ENCODE assay signal across 9 cellular contexts in genomic region chr6:33822575-33823395, GRCh38. TPM values are rescaled to one million over a fixed set of nuclear protein-coding genes. Genes with fewer than 3 reads are reported as not detected.
DNase-seq lines count a peak whose midpoint lies in the region; ATAC-seq, FAIRE-seq and TF ChIP-seq lines count a peak whose summit lies in the region.
"Had no signal": no experiment of that assay in that cellular context is flagged by ENCODE, and none has a peak within 500 bp of the region (broad histone marks: within the 10 kb centered on the region; RNA-seq: fewer than 3 reads in every experiment).

No MANE protein-coding gene starts in this region.

- H3K9ac ChIP-seq in HepG2 (ENCODE audit: insufficient read depth, low read depth, low read length) = no peak overlapping the region

- peak; percentile 56 for DNase-seq in HepG2 (ENCODE audit: low spot score)
- no peak for DNase-seq in right lobe of liver
- DNase-seq in NCI-H2196 (lab: John Stamatoyannopoulos, UW; ENCODE audit: unreplicated experiment) = peak; percentile 36
- peak; percentile 29 for DNase-seq in choroid plexus epithelial cell (ENCODE audit: low read depth)
- DNase-seq in GM10248 (ENCODE audit: extremely low spot score) = no peak
- DNase-seq: NCI-H2081 had no signal

- H3K4me1 ChIP-seq in HepG2 (ENCODE audit: insufficient read depth, low read length) = peaks cover 20% of the 10 kb centered on the region
- H3K4me1 ChIP-seq in right lobe of liver = no peaks in the 10 kb centered on the region

- TF ChIP-seq EP300 in HepG2 (IDR thresholded peaks at IDR 0.05; ENCODE audit: low read depth in 2 of 2, low read length in 2 of 2) = no peak
- no peak for TF ChIP-seq EP300 in HepG2 (CRISPR knock-in tag; IDR thresholded peaks at IDR 0.05; ENCODE audit: borderline replicate concordance)

- peak; percentile 28; the same call in 1 of the 2 replicates for TF ChIP-seq RAD21 in HepG2 (CRISPR knock-in tag; IDR thresholded peaks at IDR 0.05)

- FAIRE-seq in HepG2 (lab: Jason Lieb, UNC) = peak; percentile 83

- no peaks in the 10 kb centered on the region for H3K9me3 ChIP-seq in HepG2 (ENCODE audit: low read length)
- no peaks in the 10 kb centered on the region for H3K9me3 ChIP-seq in right lobe of liver

- H3K27ac ChIP-seq in HepG2 (ENCODE audit: extremely low read length, insufficient read depth, low read length) = no peak overlapping the region
- H3K27ac ChIP-seq in right lobe of liver = no peak overlapping the region

- in situ Hi-C loops in HepG2 (cut with HindIII; ENCODE audit: extremely low pct_ligation_motif_present, low pct_unique_long_range_greater_than_20kb) = no loop called here

- H3K36me3 ChIP-seq in HepG2 (replicated peaks in 1 of 2; ENCODE audit: control insufficient read depth in 1 of 2, insufficient read depth in 2 of 2, low read length in 2 of 2) (no peaks in the 10 kb centered on the region), right lobe of liver (no peaks in the 10 kb centered on the region)

- intact Hi-C loops in HepG2 (cut with micrococcal nuclease; ENCODE audit: unreplicated experiment) = no loop called here
- intact Hi-C loops in right lobe of liver (cut with DNase I) = no loop called here

- H3K27me3 ChIP-seq in HepG2 (ENCODE audit: control insufficient read depth in 1 of 2, insufficient read depth in 2 of 2, low read length in 2 of 2) (peaks cover 1 to 32% of the 10 kb centered on the region in 2 experiments; a peak in 3 of 5 replicates), right lobe of liver (no peaks in the 10 kb centered on the region)

- no peak overlapping the region for H2AFZ ChIP-seq in HepG2 (ENCODE audit: low read length)

- TF ChIP-seq POLR2A in HepG2 (IDR thresholded peaks at IDR 0.05; ENCODE audit: insufficient read depth in 1 of 2, low read depth in 2 of 2, low read length in 2 of 2) (no peak), right lobe of liver (IDR thresholded peaks at IDR 0.05) (no peak)

- peak; percentile 47 for TF ChIP-seq CTCF in HepG2 (CRISPR knock-in tag; IDR thresholded peaks at IDR 0.05)
- no peak for TF ChIP-seq CTCF in right lobe of liver (IDR thresholded peaks at IDR 0.05)
- TF ChIP-seq CTCF in choroid plexus epithelial cell (conservative IDR thresholded peaks at IDR 0.05; ENCODE audit: low read depth, low read length) = peak; percentile 37
- TF ChIP-seq CTCF in GM10248 (IDR thresholded peaks at IDR 0.05; ENCODE audit: control extremely low read depth, extremely low read depth, low read depth, missing control alignments) = no peak

- no peaks in the 10 kb centered on the region for H3K79me2 ChIP-seq in HepG2 (ENCODE audit: insufficient read depth, low read length)

- H3K4me2 ChIP-seq in HepG2 (ENCODE audit: low read depth, low read length) = no peak overlapping the region

- CTCF ChIA-PET in HepG2 (lab: Yijun Ruan, JAX; ENCODE audit: low intra/inter-chr PET ratio, low total read pairs) = no interaction called here
- CTCF ChIA-PET in GM10248 (lab: Yijun Ruan, JAX) = no interaction called here

- no peaks in the 10 kb centered on the region for H4K20me1 ChIP-seq in HepG2 (ENCODE audit: insufficient read depth, low read length)

- POLR2A ChIA-PET in HepG2 (lab: Yijun Ruan, JAX) (no interaction called here), GM10248 (lab: Yijun Ruan, JAX) (no interaction called here)

- 10% methylated on average over 5 of the region's 10 CpGs for WGBS in HepG2 (ENCODE audit: low lambda C conversion rate)
- WGBS in right lobe of liver (ENCODE audit: insufficient coverage, low coverage, low lambda C conversion rate, missing lambda C conversion rate) = 36% methylated on average over 5 of the region's 10 CpGs

- ATAC-seq in HepG2 (peak; percentile 95), right lobe of liver (no peak), HG03196 (IDR thresholded peaks at IDR 0.05; ENCODE audit: unreplicated experiment) (no peak), HG03159 (IDR thresholded peaks at IDR 0.05; ENCODE audit: unreplicated experiment) (no peak), HG03439 (IDR thresholded peaks at IDR 0.05; ENCODE audit: unreplicated experiment) (no peak)

- BruUV-seq in HepG2 (replicated peaks; lab: Mats Ljungman, UMichigan) = no TSS peak

- no peak overlapping the region for H3K4me3 ChIP-seq in HepG2 (replicated peaks in 1 of 3; ENCODE audit: insufficient read depth in 1 of 3, low read depth in 2 of 3, low read length in 3 of 3)
- H3K4me3 ChIP-seq in right lobe of liver = no peak overlapping the region
- no peak overlapping the region for H3K4me3 ChIP-seq in choroid plexus epithelial cell (ENCODE audit: low read depth, low read length)

TF ChIP-seq in HepG2, 621 proteins besides CTCF, POLR2A, EP300 and RAD21 (continues in another document):
- no peak for TF ChIP-seq ZNF343 (CRISPR knock-in tag; IDR thresholded peaks at IDR 0.05)
- no peak for TF ChIP-seq ZNF24 (IDR thresholded peaks at IDR 0.05)
- no peak for TF ChIP-seq TGIF2 (CRISPR knock-in tag; IDR thresholded peaks at IDR 0.05)
- no peak for TF ChIP-seq ZNF616 (CRISPR knock-in tag; IDR thresholded peaks at IDR 0.05; ENCODE audit: low read depth)
- no peak for TF ChIP-seq CSRNP2 (CRISPR knock-in tag; conservative IDR thresholded peaks at IDR 0.05; ENCODE audit: low read depth)
- no peak for TF ChIP-seq EEA1 (CRISPR knock-in tag; IDR thresholded peaks at IDR 0.05; ENCODE audit: borderline replicate concordance)

RNA-seq across cellular contexts. Expression of gene MLN, which starts 19.0 kb away (rescaled TPM):
- total RNA-seq in HepG2 (2016; rRNA removed; fragmentation: Illumina TruSeq; extraction: Trizol) (not detected in 2 replicates), right lobe of liver (not detected)
- not detected in 2 replicates for total RNA-seq in HepG2 (2016; cell fraction: cytosol; rRNA removed; fragmentation: Illumina TruSeq; extraction: Trizol; ENCODE audit: low read depth)
- total RNA-seq in HepG2 (2016; cell fraction: insoluble cytoplasmic fraction; rRNA removed; fragmentation: Illumina TruSeq; extraction: Trizol) = not detected in 2 replicates
- not detected in 2 replicates for total RNA-seq in HepG2 (2016; cell fraction: membrane; rRNA removed; fragmentation: Illumina TruSeq; extraction: Trizol)
- total RNA-seq in HepG2 (2016; cell fraction: nucleus; rRNA removed; fragmentation: Illumina TruSeq; extraction: Trizol) = not detected in 2 replicates
- not detected in 2 replicates for polyA plus RNA-seq in HepG2 (2011; rRNA removed)
- polyA plus RNA-seq in HepG2 (2011; cell fraction: cytosol; rRNA removed) = not detected in 2 replicates
- not detected in 2 replicates for polyA plus RNA-seq in HepG2 (2011; cell fraction: nucleus; rRNA removed)
- polyA plus RNA-seq in HepG2 (2012) = not detected in 2 replicates
- polyA plus RNA-seq in HepG2 (2016; cell fraction: cytosol; fragmentation: Illumina TruSeq; extraction: Trizol; ENCODE audit: low read depth) = not detected in 2 replicates
- not detected in 2 replicates for polyA plus RNA-seq in HepG2 (2016; cell fraction: insoluble cytoplasmic fraction; fragmentation: Illumina TruSeq; extraction: Trizol; ENCODE audit: low read depth)
- polyA plus RNA-seq in HepG2 (2016; cell fraction: membrane; fragmentation: Illumina TruSeq; extraction: Trizol; ENCODE audit: low read depth) = not detected in 2 replicates
- not detected in 2 replicates for polyA plus RNA-seq in HepG2 (2016; cell fraction: nucleus; fragmentation: Illumina TruSeq; extraction: Trizol; ENCODE audit: insufficient read depth, low read depth)
- not detected in 2 replicates for polyA minus RNA-seq in HepG2 (2011; rRNA and poly(A)+ RNA removed; ENCODE audit: low replicate concordance)
- not detected in 2 replicates for polyA minus RNA-seq in HepG2 (2011; cell fraction: cytosol; rRNA and poly(A)+ RNA removed)
- polyA minus RNA-seq in HepG2 (2011; cell fraction: nucleus; rRNA and poly(A)+ RNA removed) = not detected in 2 replicates

RNA-seq across cellular contexts. Expression of gene LEMD2, which starts 33.9 kb away (rescaled TPM):
- total RNA-seq in HepG2 (2016; rRNA removed; fragmentation: Illumina TruSeq; extraction: Trizol) = 17.9 and 45.2 TPM in 2 replicates
- 14.2 and 15.8 TPM in 2 replicates for total RNA-seq in HepG2 (2016; cell fraction: cytosol; rRNA removed; fragmentation: Illumina TruSeq; extraction: Trizol; ENCODE audit: low read depth)
- 16.3 and 48.1 TPM in 2 replicates for total RNA-seq in HepG2 (2016; cell fraction: insoluble cytoplasmic fraction; rRNA removed; fragmentation: Illumina TruSeq; extraction: Trizol)
- total RNA-seq in HepG2 (2016; cell fraction: membrane; rRNA removed; fragmentation: Illumina TruSeq; extraction: Trizol) = 19.9 and 22.2 TPM in 2 replicates
- 44.0 and 55.5 TPM in 2 replicates for total RNA-seq in HepG2 (2016; cell fraction: nucleus; rRNA removed; fragmentation: Illumina TruSeq; extraction: Trizol)
- 62.9 and 76.2 TPM in 2 replicates for polyA plus RNA-seq in HepG2 (2011; rRNA removed)
- polyA plus RNA-seq in HepG2 (2011; cell fraction: cytosol; rRNA removed) = 45.0 and 49.7 TPM in 2 replicates
- 115 and 140 TPM in 2 replicates for polyA plus RNA-seq in HepG2 (2011; cell fraction: nucleus; rRNA removed)
- polyA plus RNA-seq in HepG2 (2012) = 46.9 and 65.3 TPM in 2 replicates
- 6.6 and 7.4 TPM in 2 replicates for polyA plus RNA-seq in HepG2 (2016; cell fraction: cytosol; fragmentation: Illumina TruSeq; extraction: Trizol; ENCODE audit: low read depth)
- polyA plus RNA-seq in HepG2 (2016; cell fraction: insoluble cytoplasmic fraction; fragmentation: Illumina TruSeq; extraction: Trizol; ENCODE audit: low read depth) = 14.0 and 18.6 TPM in 2 replicates
- 12.6 and 12.8 TPM in 2 replicates for polyA plus RNA-seq in HepG2 (2016; cell fraction: membrane; fragmentation: Illumina TruSeq; extraction: Trizol; ENCODE audit: low read depth)
- 87.5 and 97.1 TPM in 2 replicates for polyA plus RNA-seq in HepG2 (2016; cell fraction: nucleus; fragmentation: Illumina TruSeq; extraction: Trizol; ENCODE audit: insufficient read depth, low read depth)
- polyA minus RNA-seq in HepG2 (2011; rRNA and poly(A)+ RNA removed; ENCODE audit: low replicate concordance) = 43.4 and 90.0 TPM in 2 replicates
- polyA minus RNA-seq in HepG2 (2011; cell fraction: cytosol; rRNA and poly(A)+ RNA removed) = 30.7 and 35.8 TPM in 2 replicates
- polyA minus RNA-seq in HepG2 (2011; cell fraction: nucleus; rRNA and poly(A)+ RNA removed) = 80.9 and 103 TPM in 2 replicates
- total RNA-seq in right lobe of liver = 10 to 100 TPM; 17.8 to 28.0 (median 21.8) TPM

Comparison
In these comparisons a context has a peak if more than half of its experiments do, and no peak if none do; other contexts are left out.
1. DNase-seq: peak in HepG2 (single experiment), NCI-H2196 (single experiment) and choroid plexus epithelial cell (single experiment); none in right lobe of liver (0 of 3) and GM10248 (single experiment).
2. CTCF ChIP-seq: peak in HepG2 (single experiment) and choroid plexus epithelial cell (single experiment); none in right lobe of liver (0 of 4) and GM10248 (single experiment).